In the genomic region with DNA sequence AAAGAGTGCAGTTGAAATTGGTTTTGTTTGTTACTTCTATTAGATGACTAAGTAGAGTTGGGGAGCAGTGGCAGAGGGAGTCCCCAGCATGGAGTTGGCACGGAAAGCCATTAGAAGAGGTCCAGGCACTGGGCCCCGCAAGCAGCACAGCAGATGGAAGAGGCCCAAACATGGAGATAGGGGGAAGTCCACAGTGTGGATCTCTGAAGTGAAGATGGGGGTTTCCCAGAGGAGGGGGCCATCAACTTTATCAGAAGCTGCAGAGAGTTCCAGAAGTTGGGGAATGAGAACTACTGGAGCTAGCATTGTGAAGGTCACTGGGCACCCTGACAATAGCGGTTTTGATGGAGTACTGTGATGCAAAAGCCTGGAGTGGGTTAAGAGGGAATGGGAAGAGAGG, we compare ENCODE assay signal across 18 cellular contexts. TPM values are rescaled to one million over a fixed set of nuclear protein-coding genes. Genes with fewer than 3 reads are reported as not detected.
"Had no signal": no experiment of that assay in that cellular context is flagged by ENCODE, and none has a peak within 500 bp of the region (broad histone marks: within the 10 kb centered on the region; RNA-seq: fewer than 3 reads in every experiment).

No MANE protein-coding gene starts in this region.

- H3K27me3 ChIP-seq: gastrocnemius medialis, heart right ventricle, suprapubic skin, transverse colon, uterus had no signal

- H3K27ac ChIP-seq: gastrocnemius medialis, heart right ventricle, suprapubic skin, transverse colon, uterus had no signal

- ATAC-seq: activated CD4-positive, CD25-positive, alpha-beta regulatory T cell treated with anti-CD3 and anti-CD28 coated beads, Interleukin-2, amount 50 U/mL, for 24 hours; activated CD8-positive, alpha-beta T cell treated with anti-CD3 and anti-CD28 coated beads, Interleukin-2, amount 10 ng/mL, durations not matched to agents 7 days and 5 days; esophagus mucosa; gastrocnemius medialis; heart right ventricle; left ventricle myocardium superior; mucosa of descending colon had no signal

- H3K4me3 ChIP-seq: gastrocnemius medialis, heart right ventricle, mucosa of descending colon, suprapubic skin, transverse colon, uterus had no signal

- H3K9me3 ChIP-seq: gastrocnemius medialis, heart right ventricle, mucosa of descending colon, suprapubic skin, transverse colon, uterus had no signal

- H3K4me3 Mint-ChIP-seq: activated CD4-positive, alpha-beta T cell treated with anti-CD3 and anti-CD28 coated beads, Interleukin-2, amount 10 ng/mL, durations not matched to agents 7 days and 5 days; activated CD8-positive, alpha-beta T cell treated with anti-CD3 and anti-CD28 coated beads, Interleukin-2, amount 10 ng/mL, durations not matched to agents 7 days and 5 days; activated T-cell treated with anti-CD3 and anti-CD28 coated beads, Interleukin-2, amount 50 U/mL, for 24 hours; nephron had no signal

- H3K9me3 Mint-ChIP-seq: activated CD4-positive, alpha-beta T cell treated with anti-CD3 and anti-CD28 coated beads, Interleukin-2, amount 10 ng/mL, durations not matched to agents 7 days and 5 days; activated T-cell treated with anti-CD3 and anti-CD28 coated beads, Interleukin-2, amount 50 U/mL, for 24 hours; activated T-helper 2 cell treated with anti-CD3 and anti-CD28 coated beads, Interferon-gamma antibody, Interleukin-2, Interleukin-4, amounts not matched to agents 10 μg/mL and 5 μg/mL and 100 μg/mL, durations not matched to agents 14 hours and 24 hours and 36 hours; nephron had no signal

- H3K4me1 ChIP-seq: gastrocnemius medialis, suprapubic skin, uterus had no signal

- H3K27ac Mint-ChIP-seq: activated CD4-positive, alpha-beta T cell treated with anti-CD3 and anti-CD28 coated beads, Interleukin-2, amount 10 ng/mL, durations not matched to agents 7 days and 5 days; activated CD8-positive, alpha-beta T cell treated with anti-CD3 and anti-CD28 coated beads, Interleukin-2, amount 10 ng/mL, durations not matched to agents 7 days and 5 days; activated T-helper 2 cell treated with anti-CD3 and anti-CD28 coated beads, Interferon-gamma antibody, Interleukin-2, Interleukin-4, amounts not matched to agents 10 μg/mL and 5 μg/mL and 100 μg/mL, durations not matched to agents 14 hours and 24 hours and 36 hours; nephron had no signal

- DNase-seq: activated CD4-positive, alpha-beta T cell treated with anti-CD3 and anti-CD28 coated beads, Interleukin-2, amount 10 ng/mL, durations not matched to agents 7 days and 5 days; activated CD8-positive, alpha-beta T cell treated with anti-CD3 and anti-CD28 coated beads, Interleukin-2, amount 10 ng/mL, durations not matched to agents 7 days and 5 days; activated T-cell treated with anti-CD3 and anti-CD28 coated beads, Interleukin-2, amount 50 U/mL, for 24 hours; aorta; cortex of kidney; gastrocnemius medialis; heart right ventricle; left ventricle myocardium superior; mucosa of descending colon; stimulated activated CD8-positive, alpha-beta memory T cell treated with anti-CD3 and anti-CD28 coated beads, Interleukin-4, amount 100 ng/mL, for 48 hours; stimulated activated naive CD4-positive, alpha-beta T cell treated with Interleukin-2 at 50 U/mL for 16 hours; transverse colon; uterus had no signal

- H3K36me3 ChIP-seq: uterus had no signal

- H3K27me3 Mint-ChIP-seq: activated CD4-positive, alpha-beta T cell treated with anti-CD3 and anti-CD28 coated beads, Interleukin-2, amount 10 ng/mL, durations not matched to agents 7 days and 5 days; activated T-cell treated with anti-CD3 and anti-CD28 coated beads, Interleukin-2, amount 50 U/mL, for 24 hours had no signal

RNA-seq across cellular contexts. Expression of a gene that starts 54.3 kb away (rescaled TPM):
- total RNA-seq: activated CD4-positive, alpha-beta T cell treated with anti-CD3 and anti-CD28 coated beads, Interleukin-2, amount 10 ng/mL, durations not matched to agents 7 days and 5 days; activated CD8-positive, alpha-beta T cell treated with anti-CD3 and anti-CD28 coated beads, Interleukin-2, amount 10 ng/mL, durations not matched to agents 7 days and 5 days; activated T-helper 2 cell treated with anti-CD3 and anti-CD28 coated beads, Interferon-gamma antibody, Interleukin-2, Interleukin-4, amounts not matched to agents 10 μg/mL and 5 μg/mL and 100 μg/mL, durations not matched to agents 14 hours and 24 hours and 36 hours; esophagus mucosa had no signal
